18 cellular contexts compared by ENCODE assay signal in the genomic region with DNA sequence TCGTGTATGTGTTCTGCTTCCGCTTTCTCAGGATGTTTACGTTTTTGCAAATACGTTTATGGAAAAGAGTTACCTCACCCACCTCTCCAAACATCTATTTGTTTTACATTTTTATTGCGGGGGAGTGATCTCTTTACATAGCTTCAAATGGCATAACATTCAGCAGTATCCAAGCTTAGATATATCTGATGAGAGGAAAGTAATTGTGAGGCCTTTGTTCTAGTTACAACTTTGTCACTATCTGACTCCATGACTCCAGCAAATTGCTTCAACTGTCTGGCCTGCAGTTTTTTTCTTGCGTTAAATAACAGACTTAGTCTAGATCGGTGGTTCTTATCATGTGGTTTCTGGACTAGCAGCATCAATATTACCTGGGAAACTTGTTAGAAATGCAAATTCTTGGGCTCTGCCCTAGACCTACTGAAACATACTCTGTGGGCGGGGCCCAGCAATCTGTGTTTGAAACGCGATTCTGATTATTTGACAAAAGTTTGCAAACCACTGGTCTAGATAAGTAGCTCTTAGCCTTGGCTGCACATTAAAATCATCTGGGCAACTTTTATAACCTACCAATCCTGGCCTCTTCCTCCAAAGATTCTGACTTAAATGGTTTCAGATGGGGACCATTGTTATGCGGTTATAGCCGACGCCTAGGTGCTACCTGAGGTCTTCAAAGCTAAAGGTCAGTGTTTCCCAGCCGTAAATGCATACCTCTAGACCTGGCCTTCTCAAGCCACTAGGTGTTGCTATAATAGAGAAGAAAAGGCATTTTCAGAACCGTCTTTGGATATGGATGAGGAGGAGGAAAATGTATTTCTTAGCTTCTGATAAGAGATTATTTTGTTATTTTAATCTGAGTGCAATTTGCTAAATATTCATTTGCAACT.
A peak's percentile ranks its signal among the peaks of the same experiment; 100 is the strongest.
DNase-seq lines count a peak whose midpoint lies in the region; ATAC-seq and TF ChIP-seq lines count a peak whose summit lies in the region.
"Had no signal": no experiment of that assay in that cellular context is flagged by ENCODE, and none has a peak within 500 bp of the region (broad histone marks: within the 10 kb centered on the region; RNA-seq: fewer than 3 reads in every experiment).

No MANE protein-coding gene starts in this region.

- in situ Hi-C loops in HAP-1 (cut with MboI; ENCODE audit: low sequenced_read_pairs) = no loop called here

- peak; percentile 31; the same call in 1 of the 2 replicates for TF ChIP-seq CTCF in WERI-Rb-1 (IDR thresholded peaks at IDR 0.05; ENCODE audit: low read depth, low read length)

- H3K27ac ChIP-seq in WERI-Rb-1 = no peak overlapping the region
- peak overlapping the region; percentile 24 for H3K27ac ChIP-seq in skeletal muscle tissue (ENCODE audit: low read depth, low read length)
- H3K27ac ChIP-seq: PC-9, upper lobe of right lung had no signal

- no peak overlapping the region for H3K9ac ChIP-seq in iPS-15b (ENCODE audit: low read depth, low read length)
- H3K9ac ChIP-seq in skeletal muscle tissue (ENCODE audit: low read depth in 1 of 3, low read length in 3 of 3) = no peak overlapping the region

- H3K36me3 ChIP-seq in WERI-Rb-1 (no peaks in the 10 kb centered on the region), iPS-15b (ENCODE audit: control insufficient read depth, insufficient read depth, low read length) (no peaks in the 10 kb centered on the region), skeletal muscle tissue (ENCODE audit: control insufficient read depth in 3 of 3, insufficient read depth in 3 of 3, low read length in 3 of 3) (no peaks in the 10 kb centered on the region), HAP-1 (replicated peaks) (no peaks in the 10 kb centered on the region)
- H3K36me3 ChIP-seq: upper lobe of right lung had no signal

- H3K27me3 ChIP-seq in WERI-Rb-1 (ENCODE audit: insufficient read depth, low read depth, severe bottlenecking) = no peaks in the 10 kb centered on the region
- H3K27me3 ChIP-seq in iPS-15b (ENCODE audit: control insufficient read depth, insufficient read depth, low read length) = no peaks in the 10 kb centered on the region
- H3K27me3 ChIP-seq in skeletal muscle tissue (ENCODE audit: control insufficient read depth in 3 of 3, insufficient read depth in 3 of 3, low read length in 3 of 3) = no peaks in the 10 kb centered on the region
- H3K27me3 ChIP-seq in HAP-1 (ENCODE audit: low read depth) = no peaks in the 10 kb centered on the region
- H3K27me3 ChIP-seq: upper lobe of right lung had no signal

- H3K4me1 ChIP-seq in iPS-15b (ENCODE audit: control insufficient read depth, insufficient read depth, low read length) (peaks cover 12% of the 10 kb centered on the region), skeletal muscle tissue (ENCODE audit: control insufficient read depth in 3 of 3, insufficient read depth in 3 of 3, low read length in 3 of 3) (peaks cover 12 to 17% (median 12%) of the 10 kb centered on the region in 3 donors), HAP-1 (peaks cover 10% of the 10 kb centered on the region)
- H3K4me1 ChIP-seq: upper lobe of right lung had no signal

- no peak overlapping the region for H3K4me3 ChIP-seq in WERI-Rb-1 (ENCODE audit: low read depth, low read length)
- peak overlapping the region; percentile 14 for H3K4me3 ChIP-seq in iPS-15b (ENCODE audit: low read depth, low read length)
- no peak overlapping the region for H3K4me3 ChIP-seq in skeletal muscle tissue (ENCODE audit: low read length in 3 of 3)
- no peak overlapping the region for H3K4me3 ChIP-seq in HAP-1
- H3K4me3 ChIP-seq: PC-9, upper lobe of right lung had no signal

- H3K9me3 ChIP-seq in WERI-Rb-1 (ENCODE audit: severe bottlenecking) = no peaks in the 10 kb centered on the region
- no peaks in the 10 kb centered on the region for H3K9me3 ChIP-seq in iPS-15b (ENCODE audit: control insufficient read depth, insufficient read depth, low read length)
- no peaks in the 10 kb centered on the region for H3K9me3 ChIP-seq in skeletal muscle tissue (ENCODE audit: control insufficient read depth in 3 of 3, low read length in 3 of 3)
- H3K9me3 ChIP-seq in HAP-1 = no peaks in the 10 kb centered on the region
- H3K9me3 ChIP-seq: upper lobe of right lung had no signal

- ATAC-seq in HG02981 (IDR thresholded peaks at IDR 0.05; ENCODE audit: unreplicated experiment) = no peak
- ATAC-seq: activated T-cell treated with anti-CD3 and anti-CD28 coated beads, Interleukin-2, amount 50 U/mL, for 72 hours; stimulated activated effector memory CD8-positive, alpha-beta T cell treated with anti-CD3 and anti-CD28 coated beads, Interleukin-12 subunit alpha, Interleukin-12 subunit beta, amount 100 ng/mL, for 72 hours had no signal

- DNase-seq in DMS53 (lab: John Stamatoyannopoulos, UW) = peak; percentile 15
- DNase-seq in DMS53 treated with DMSO at 0.1 percent for 48 hours (lab: John Stamatoyannopoulos, UW; ENCODE audit: unreplicated experiment) = no peak
- no peak for DNase-seq in WERI-Rb-1
- DNase-seq in cortex of kidney (lab: John Stamatoyannopoulos, UW) = no peak
- no peak for DNase-seq in HAP-1 (ENCODE audit: low spot score in 2 of 2)
- DNase-seq: activated CD4-positive, alpha-beta memory T cell treated with anti-CD3 and anti-CD28 coated beads, Interleukin-2, amount 10 ng/mL, durations not matched to agents 7 days and 5 days; activated naive CD8-positive, alpha-beta T cell treated with anti-CD3 and anti-CD28 coated beads, Interleukin-2, amount 10 ng/mL, durations not matched to agents 7 days and 5 days; activated T-cell treated with anti-CD3 and anti-CD28 coated beads, Interleukin-2, amount 50 U/mL, for 72 hours; CD4-positive, alpha-beta T cell; Karpas-422; NCI-H1436 treated with DMSO at 0.1 percent for 48 hours; NCI-H345; PC-9; upper lobe of right lung had no signal
